Comparison of ENCODE assay signal across 8 cellular contexts in the genomic region with DNA sequence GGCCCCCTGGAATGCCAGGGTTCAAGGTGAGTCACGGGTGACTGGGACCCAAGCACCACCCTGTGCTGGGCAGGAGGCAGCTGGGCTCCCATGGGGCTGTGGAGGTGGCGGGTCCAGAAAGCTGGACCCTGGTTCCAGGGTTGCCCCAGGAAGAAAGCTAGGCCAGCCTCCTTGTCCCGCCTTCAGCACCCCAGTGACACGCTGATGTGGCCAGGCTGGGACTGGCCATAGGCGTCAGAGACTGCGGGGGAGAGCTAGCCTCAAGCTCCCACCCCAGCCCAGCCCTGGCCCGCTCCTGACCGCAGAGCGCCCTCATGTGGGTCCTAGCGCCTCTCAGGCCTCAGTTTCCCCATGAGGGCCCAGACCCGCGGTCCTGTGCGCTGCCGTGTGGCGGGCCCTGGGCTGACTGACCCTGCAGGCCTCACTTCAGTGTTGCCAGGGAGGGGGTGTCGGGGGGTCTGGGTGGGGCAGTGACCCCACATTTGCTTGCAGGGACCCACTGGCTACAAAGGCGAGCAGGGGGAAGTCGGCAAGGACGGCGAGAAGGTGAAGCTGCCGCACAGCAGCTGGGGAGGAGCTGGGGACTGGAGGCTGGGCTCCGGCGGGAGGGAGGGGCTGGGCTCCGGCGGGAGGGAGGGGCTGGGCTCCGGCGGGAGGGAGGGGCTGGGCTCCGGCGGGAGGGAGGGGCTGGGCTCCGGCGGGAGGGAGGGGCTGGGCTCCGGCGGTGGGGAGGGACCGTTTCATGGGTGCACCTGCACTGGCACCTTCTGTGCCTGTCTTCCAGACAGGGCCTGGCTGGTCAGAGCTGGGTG. TPM values are rescaled to one million over a fixed set of nuclear protein-coding genes. Genes with fewer than 3 reads are reported as not detected.
A peak's percentile ranks its signal among the peaks of the same experiment; 100 is the strongest.
DNase-seq lines count a peak whose midpoint lies in the region; ATAC-seq, FAIRE-seq and TF ChIP-seq lines count a peak whose summit lies in the region.

No MANE protein-coding gene starts in this region.

- dilution Hi-C loops in keratinocyte (cut with MboI; ENCODE audit: extremely low pct_ligation_motif_present, low sequenced_read_pairs), result no loop called here

- in situ Hi-C loops in transverse colon (cut with MboI; ENCODE audit: low pct_ligation_motif_present in 1 of 4, low pct_unique_long_range_greater_than_20kb in 1 of 4, low sequenced_read_pairs in 3 of 4), result no loop called here

- TF ChIP-seq CTCF in keratinocyte (optimal IDR thresholded peaks at IDR 0.05 in 1 of 3, IDR thresholded peaks at IDR 0.05 in 1 of 3, conservative IDR thresholded peaks at IDR 0.05 in 1 of 3; ENCODE audit: extremely low read depth in 1 of 3, insufficient read depth in 2 of 3, low read length in 3 of 3) (no peak), transverse colon (IDR thresholded peaks at IDR 0.05) (no peak), Caco-2 (IDR thresholded peaks at IDR 0.05; ENCODE audit: insufficient read depth in 1 of 2, low read depth in 1 of 2, low read length in 1 of 2, severe bottlenecking in 1 of 2, unreplicated experiment in 1 of 2) (no peak)

- no peak overlapping the region for H3K27ac Mint-ChIP-seq in activated T-helper 2 cell treated with anti-CD3 and anti-CD28 coated beads, Interferon-gamma antibody, Interleukin-2, Interleukin-4, amounts not matched to agents 10 μg/mL and 5 μg/mL and 100 μg/mL, durations not matched to agents 14 hours and 24 hours and 36 hours
- H3K27ac Mint-ChIP-seq in Caco-2 (ENCODE audit: unreplicated experiment), result no peak overlapping the region

- TF ChIP-seq EP300 in transverse colon (IDR thresholded peaks at IDR 0.05; ENCODE audit: low read depth), result no peak

- no peaks in the 10 kb centered on the region for H4K20me1 ChIP-seq in keratinocyte (ENCODE audit: control insufficient read depth, extremely low read depth, insufficient read depth, low read length)

- H3K79me2 ChIP-seq in keratinocyte (ENCODE audit: control insufficient read depth, insufficient read depth, low read length), result no peaks in the 10 kb centered on the region

- ATAC-seq in GM21526 (IDR thresholded peaks at IDR 0.05; ENCODE audit: low FRiP score, unreplicated experiment), result no peak

- peak overlapping the region; percentile 16 for H2AFZ ChIP-seq in keratinocyte (ENCODE audit: control insufficient read depth, low read length)

- POLR2A ChIA-PET in Caco-2 (lab: Charles Lee), result no interaction called here

- H3K4me3 Mint-ChIP-seq in activated T-helper 2 cell treated with anti-CD3 and anti-CD28 coated beads, Interferon-gamma antibody, Interleukin-2, Interleukin-4, amounts not matched to agents 10 μg/mL and 5 μg/mL and 100 μg/mL, durations not matched to agents 14 hours and 24 hours and 36 hours (ENCODE audit: low read depth), result no peak overlapping the region
- no peak overlapping the region for H3K4me3 Mint-ChIP-seq in Caco-2 (ENCODE audit: unreplicated experiment)

- CTCF ChIA-PET in Caco-2 (lab: Charles Lee), result interaction anchor here (0.5 to 0.7 kb wide), 2 partner anchors 16 to 684 kb away, joined by 3 to 4 read pairs; no protein-coding TSS in a partner anchor

- 31% methylated on average over 11 of the region's 34 CpGs; no CpG with 5 or more reads in 1 of the 2 donors for WGBS in transverse colon (ENCODE audit: low coverage in 1 of 2), 2 donors

- H3K9me1 ChIP-seq in keratinocyte (ENCODE audit: control insufficient read depth, extremely low read depth, insufficient read depth, low read length), result no peaks in the 10 kb centered on the region

- no peaks in the 10 kb centered on the region for H3K9me3 ChIP-seq in keratinocyte (ENCODE audit: control insufficient read depth, low read depth, low read length)
- H3K9me3 ChIP-seq in transverse colon, result no peaks in the 10 kb centered on the region
- no peaks in the 10 kb centered on the region for H3K9me3 ChIP-seq in Caco-2

- peak; percentile 33 for DNase-seq in SIG-M5 treated with dmso at 0.1 percent for 504 hours (lab: John Stamatoyannopoulos, UW; ENCODE audit: unreplicated experiment)
- DNase-seq in SIG-M5 (lab: John Stamatoyannopoulos, UW), result no peak
- DNase-seq in NCI-H2196 treated with DMSO at 0.1 percent for 48 hours (lab: John Stamatoyannopoulos, UW; ENCODE audit: unreplicated experiment), result peak; percentile 31
- peak; percentile 47 for DNase-seq in activated T-helper 2 cell treated with anti-CD3 and anti-CD28 coated beads, Interferon-gamma antibody, Interleukin-2, Interleukin-4, amounts not matched to agents 10 μg/mL and 5 μg/mL and 100 μg/mL, durations not matched to agents 14 hours and 24 hours and 36 hours (ENCODE audit: low spot score)
- DNase-seq in keratinocyte (ENCODE audit: low read depth, low spot score), result no peak
- DNase-seq in transverse colon, result peak; percentile 86
- no peak for DNase-seq in Caco-2

- no TSS peak for BruUV-seq in Caco-2 (replicated peaks; lab: Mats Ljungman, UMichigan)

- no peaks in the 10 kb centered on the region for H3K9me3 Mint-ChIP-seq in activated T-helper 2 cell treated with anti-CD3 and anti-CD28 coated beads, Interferon-gamma antibody, Interleukin-2, Interleukin-4, amounts not matched to agents 10 μg/mL and 5 μg/mL and 100 μg/mL, durations not matched to agents 14 hours and 24 hours and 36 hours
- H3K9me3 Mint-ChIP-seq in Caco-2 (ENCODE audit: unreplicated experiment), result no peaks in the 10 kb centered on the region

- H3K4me2 ChIP-seq in keratinocyte (ENCODE audit: control insufficient read depth, extremely low read depth, insufficient read depth, low read depth, low read length), result peak overlapping the region; percentile 58

- H3K27ac ChIP-seq in keratinocyte (ENCODE audit: control insufficient read depth, insufficient read depth, low read length), result no peak overlapping the region
- peak overlapping the region; percentile 21 to 83 (median 78) for H3K27ac ChIP-seq in transverse colon

- H3K9ac ChIP-seq in keratinocyte (ENCODE audit: control insufficient read depth, extremely low read depth, insufficient read depth, low read length), result no peak overlapping the region

- FAIRE-seq in keratinocyte (lab: Jason Lieb, UNC), result no peak

- H3K36me3 ChIP-seq in keratinocyte (ENCODE audit: control insufficient read depth in 2 of 2, extremely low read depth in 1 of 2, insufficient read depth in 2 of 2, low read length in 2 of 2), result no peaks in the 10 kb centered on the region
- H3K36me3 ChIP-seq in transverse colon, result no peaks in the 10 kb centered on the region
- no peaks in the 10 kb centered on the region for H3K36me3 ChIP-seq in Caco-2 (ENCODE audit: control insufficient read depth, insufficient read depth, low read length)

- H3K4me3 ChIP-seq in keratinocyte (ENCODE audit: control insufficient read depth in 2 of 3, extremely low read depth in 1 of 3, insufficient read depth in 2 of 3, low read depth in 1 of 3, low read length in 3 of 3) (peak overlapping the region; percentile 20 to 49 (median 37)), transverse colon (peak overlapping the region in 3 of 4 donors; percentile 18 to 35 (median 29)), Caco-2 (ENCODE audit: low read depth, low read length) (no peak overlapping the region)

- intact Hi-C loops in activated T-helper 2 cell treated with anti-CD3 and anti-CD28 coated beads, Interferon-gamma antibody, Interleukin-2, Interleukin-4, amounts not matched to agents 10 μg/mL and 5 μg/mL and 100 μg/mL, durations not matched to agents 14 hours and 24 hours and 36 hours (cut with micrococcal nuclease), result no loop called here
- intact Hi-C loops in transverse colon (cut with DNase I; ENCODE audit: low total_unique reads), result no loop called here
- intact Hi-C loops in Caco-2 (cut with micrococcal nuclease; ENCODE audit: unreplicated experiment), result no loop called here

- no peaks in the 10 kb centered on the region for H3K36me3 Mint-ChIP-seq in activated T-helper 2 cell treated with anti-CD3 and anti-CD28 coated beads, Interferon-gamma antibody, Interleukin-2, Interleukin-4, amounts not matched to agents 10 μg/mL and 5 μg/mL and 100 μg/mL, durations not matched to agents 14 hours and 24 hours and 36 hours (ENCODE audit: low read depth)
- no peaks in the 10 kb centered on the region for H3K36me3 Mint-ChIP-seq in Caco-2 (ENCODE audit: insufficient read depth, unreplicated experiment)

- TF ChIP-seq POLR2A in transverse colon (IDR thresholded peaks at IDR 0.05), result no peak

- H3K4me1 ChIP-seq in keratinocyte (ENCODE audit: control insufficient read depth, extremely low read depth, insufficient read depth, low read length) (peaks cover 8% of the 10 kb centered on the region), transverse colon (peaks cover 9 to 12% (median 11%) of the 10 kb centered on the region in 4 donors), Caco-2 (peaks cover 5% of the 10 kb centered on the region)

- no peaks in the 10 kb centered on the region for H3K4me1 Mint-ChIP-seq in activated T-helper 2 cell treated with anti-CD3 and anti-CD28 coated beads, Interferon-gamma antibody, Interleukin-2, Interleukin-4, amounts not matched to agents 10 μg/mL and 5 μg/mL and 100 μg/mL, durations not matched to agents 14 hours and 24 hours and 36 hours (ENCODE audit: low read depth)
- H3K4me1 Mint-ChIP-seq in Caco-2 (ENCODE audit: low read depth, unreplicated experiment), result no peaks in the 10 kb centered on the region

- peaks cover 5% of the 10 kb centered on the region for H3K27me3 Mint-ChIP-seq in activated T-helper 2 cell treated with anti-CD3 and anti-CD28 coated beads, Interferon-gamma antibody, Interleukin-2, Interleukin-4, amounts not matched to agents 10 μg/mL and 5 μg/mL and 100 μg/mL, durations not matched to agents 14 hours and 24 hours and 36 hours (ENCODE audit: low read depth)
- no peaks in the 10 kb centered on the region for H3K27me3 Mint-ChIP-seq in Caco-2 (ENCODE audit: insufficient read depth, unreplicated experiment)

- H3K27me3 ChIP-seq in keratinocyte (ENCODE audit: control insufficient read depth, extremely low read depth, insufficient read depth, low read length) (peaks cover 5% of the 10 kb centered on the region), transverse colon (peaks cover 10% of the 10 kb centered on the region), Caco-2 (replicated peaks; ENCODE audit: control insufficient read depth, insufficient read depth, low read length) (no peaks in the 10 kb centered on the region)

RNA-seq across cellular contexts. Expression of a gene that starts 7.8 kb away (rescaled TPM):
- 0.27 and 0.32 TPM in 2 replicates for total RNA-seq in activated T-helper 2 cell treated with anti-CD3 and anti-CD28 coated beads, Interferon-gamma antibody, Interleukin-2, Interleukin-4, amounts not matched to agents 10 μg/mL and 5 μg/mL and 100 μg/mL, durations not matched to agents 14 hours and 24 hours and 36 hours
- polyA plus RNA-seq in keratinocyte, result 2.7 to 4.8 TPM (median 3.6 TPM) in 3 replicates
- polyA plus RNA-seq in keratinocyte (2011; ENCODE audit: low read depth), result 0.36 TPM
- 1.7 and 3.6 TPM in 2 replicates for polyA plus RNA-seq in keratinocyte (2011; cell fraction: cytosol; rRNA removed)
- polyA plus RNA-seq in keratinocyte (2011; cell fraction: nucleus; rRNA removed), result 2.0 and 2.6 TPM in 2 replicates
- 1.5 and 7.3 TPM in 2 replicates for polyA plus RNA-seq in keratinocyte (2012; ENCODE audit: low replicate concordance)
- 0.23 to 0.61 TPM in 2 of 3 replicates, not detected in the other for polyA minus RNA-seq in keratinocyte
- 5.4 TPM for polyA minus RNA-seq in keratinocyte (2011; cell fraction: cytosol; rRNA and poly(A)+ RNA removed)
- 0.47 and 0.84 TPM in 2 replicates for polyA minus RNA-seq in keratinocyte (2011; cell fraction: nucleus; rRNA and poly(A)+ RNA removed)
- total RNA-seq in transverse colon (100 to 1,000 TPM in 1 of 4 donors, 10 to 100 TPM in 1, 1 to 10 TPM in 2; 6.0 to 223 (median 8.0) TPM), Caco-2 (2022) (6.4 and 7.9 TPM in 2 replicates)

RNA-seq across cellular contexts. Expression of a gene that starts 20.0 kb away (rescaled TPM):
- 54.3 and 55.7 TPM in 2 replicates for total RNA-seq in activated T-helper 2 cell treated with anti-CD3 and anti-CD28 coated beads, Interferon-gamma antibody, Interleukin-2, Interleukin-4, amounts not matched to agents 10 μg/mL and 5 μg/mL and 100 μg/mL, durations not matched to agents 14 hours and 24 hours and 36 hours
- 29.8 to 39.8 TPM (median 31.5 TPM) in 3 replicates for polyA plus RNA-seq in keratinocyte
- 12.8 TPM for polyA plus RNA-seq in keratinocyte (2011; ENCODE audit: low read depth)
- polyA plus RNA-seq in keratinocyte (2011; cell fraction: cytosol; rRNA removed), result 17.3 and 32.5 TPM in 2 replicates
- polyA plus RNA-seq in keratinocyte (2011; cell fraction: nucleus; rRNA removed), result 43.7 and 47.3 TPM in 2 replicates
- 10.9 and 37.3 TPM in 2 replicates for polyA plus RNA-seq in keratinocyte (2012; ENCODE audit: low replicate concordance)
- polyA minus RNA-seq in keratinocyte, result 17.8 to 29.0 TPM (median 26.5 TPM) in 3 replicates
- polyA minus RNA-seq in keratinocyte (2011; cell fraction: cytosol; rRNA and poly(A)+ RNA removed), result 44.1 TPM
- 20.3 and 22.1 TPM in 2 replicates for polyA minus RNA-seq in keratinocyte (2011; cell fraction: nucleus; rRNA and poly(A)+ RNA removed)
- total RNA-seq in transverse colon, result 100 to 1,000 TPM in 1 of 4 donors, 10 to 100 TPM in 3; 55.2 to 137 (median 71.1) TPM
- total RNA-seq in Caco-2 (2022), result 78.2 and 84.7 TPM in 2 replicates

RNA-seq across cellular contexts. Expression of a gene that starts 28.4 kb away (rescaled TPM):
- total RNA-seq in activated T-helper 2 cell treated with anti-CD3 and anti-CD28 coated beads, Interferon-gamma antibody, Interleukin-2, Interleukin-4, amounts not matched to agents 10 μg/mL and 5 μg/mL and 100 μg/mL, durations not matched to agents 14 hours and 24 hours and 36 hours, result 17.9 and 18.2 TPM in 2 replicates
- 12.3 to 15.6 TPM (median 15.0 TPM) in 3 replicates for polyA plus RNA-seq in keratinocyte
- polyA plus RNA-seq in keratinocyte (2011; ENCODE audit: low read depth), result 5.1 TPM
- polyA plus RNA-seq in keratinocyte (2011; cell fraction: cytosol; rRNA removed), result 10.0 and 15.3 TPM in 2 replicates
- polyA plus RNA-seq in keratinocyte (2011; cell fraction: nucleus; rRNA removed), result 12.3 and 13.1 TPM in 2 replicates
- polyA plus RNA-seq in keratinocyte (2012; ENCODE audit: low replicate concordance), result 9.0 and 16.4 TPM in 2 replicates
- polyA minus RNA-seq in keratinocyte, result 8.1 to 12.9 TPM (median 8.4 TPM) in 3 replicates
- 12.9 TPM for polyA minus RNA-seq in keratinocyte (2011; cell fraction: cytosol; rRNA and poly(A)+ RNA removed)
- polyA minus RNA-seq in keratinocyte (2011; cell fraction: nucleus; rRNA and poly(A)+ RNA removed), result 3.9 TPM in 2 replicates
- total RNA-seq in transverse colon (10 to 100 TPM; 10.8 to 13.0 (median 11.9) TPM), Caco-2 (2022) (40.3 and 43.4 TPM in 2 replicates)

RNA-seq across cellular contexts. Expression of a gene that starts 36.9 kb away (rescaled TPM):
- total RNA-seq in activated T-helper 2 cell treated with anti-CD3 and anti-CD28 coated beads, Interferon-gamma antibody, Interleukin-2, Interleukin-4, amounts not matched to agents 10 μg/mL and 5 μg/mL and 100 μg/mL, durations not matched to agents 14 hours and 24 hours and 36 hours, result 5.7 and 7.1 TPM in 2 replicates
- polyA plus RNA-seq in keratinocyte, result 9.9 to 14.6 TPM (median 14.5 TPM) in 3 replicates
- polyA plus RNA-seq in keratinocyte (2011; ENCODE audit: low read depth), result 17.4 TPM
- polyA plus RNA-seq in keratinocyte (2011; cell fraction: cytosol; rRNA removed), result 10.9 and 13.6 TPM in 2 replicates
- 10.4 and 11.7 TPM in 2 replicates for polyA plus RNA-seq in keratinocyte (2011; cell fraction: nucleus; rRNA removed)
- 9.6 and 10.0 TPM in 2 replicates for polyA plus RNA-seq in keratinocyte (2012; ENCODE audit: low replicate concordance)
- polyA minus RNA-seq in keratinocyte, result 1.1 to 6.7 TPM (median 5.7 TPM) in 3 replicates
- polyA minus RNA-seq in keratinocyte (2011; cell fraction: cytosol; rRNA and poly(A)+ RNA removed), result 18.0 TPM
- polyA minus RNA-seq in keratinocyte (2011; cell fraction: nucleus; rRNA and poly(A)+ RNA removed), result 2.8 and 4.6 TPM in 2 replicates
- total RNA-seq in transverse colon, result 10 to 100 TPM in 1 of 4 donors, 1 to 10 TPM in 3; 5.2 to 19.9 (median 5.9) TPM
- total RNA-seq in Caco-2 (2022), result 14.6 and 15.1 TPM in 2 replicates

Comparison
In these comparisons a context has a peak if more than half of its experiments do, and no peak if none do; other contexts are left out.
1. DNase-seq: peak in SIG-M5 treated with dmso at 0.1 percent for 504 hours (single experiment), NCI-H2196 treated with DMSO at 0.1 percent for 48 hours (single experiment), activated T-helper 2 cell treated with anti-CD3 and anti-CD28 coated beads, Interferon-gamma antibody, Interleukin-2, Interleukin-4, amounts not matched to agents 10 μg/mL and 5 μg/mL and 100 μg/mL, durations not matched to agents 14 hours and 24 hours and 36 hours (single experiment) and transverse colon (single experiment); none in SIG-M5 (single experiment), keratinocyte (single experiment) and Caco-2 (0 of 2).